ENCODE assay signal across 22 cellular contexts in the genomic region with DNA sequence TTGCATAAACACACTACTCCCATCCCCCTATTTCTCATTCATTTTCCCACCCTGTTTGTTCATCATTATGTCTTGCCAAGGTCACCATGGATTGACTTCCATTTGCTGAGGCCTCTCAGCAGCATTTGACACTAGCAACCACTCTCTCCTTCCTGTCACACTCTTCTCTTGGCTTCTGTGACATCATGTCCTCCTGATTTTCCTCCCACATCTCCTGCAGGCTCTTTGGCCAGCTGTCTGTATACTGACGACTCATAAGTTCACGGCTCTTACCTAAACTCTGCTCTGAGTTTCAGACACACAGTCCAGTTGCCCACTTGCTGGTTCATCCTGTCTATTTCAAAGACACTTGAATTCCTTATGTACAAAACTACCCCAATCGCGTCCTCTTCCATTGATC.
DNase-seq lines count a peak whose midpoint lies in the region; TF ChIP-seq lines count a peak whose summit lies in the region.
"Had no signal": no experiment of that assay in that cellular context is flagged by ENCODE, and none has a peak within 500 bp of the region (broad histone marks: within the 10 kb centered on the region; RNA-seq: fewer than 3 reads in every experiment).

No MANE protein-coding gene starts in this region.

- H3K4ac ChIP-seq in mesenchymal stem cell (ENCODE audit: low read depth in 1 of 2, low read length in 2 of 2): no peak overlapping the region

- no peak overlapping the region for H2AFZ ChIP-seq in mesenchymal stem cell (ENCODE audit: low read depth, low read length)

- no peaks in the 10 kb centered on the region; the same call in 1 of the 2 replicates for H3K9me3 ChIP-seq in MG63
- no peaks in the 10 kb centered on the region for H3K9me3 ChIP-seq in mesenchymal stem cell (ENCODE audit: control insufficient read depth, low read length)
- no peaks in the 10 kb centered on the region for H3K9me3 ChIP-seq in suprapubic skin
- H3K9me3 ChIP-seq: gastrocnemius medialis, mucosa of descending colon, stomach had no signal

- DNase-seq in AG20443 (ENCODE audit: low spot score) (peak; percentile 24), MG63 (peak; percentile 60), choroid plexus epithelial cell (ENCODE audit: low read depth) (peak; percentile 54), mesenchymal stem cell (peak; percentile 70), suprapubic skin (ENCODE audit: low spot score in 2 of 2) (no peak), NCI-H345 (lab: John Stamatoyannopoulos, UW) (no peak), iPS-NIHi11 (ENCODE audit: low spot score) (no peak)
- no peak for DNase-seq in activated CD8-positive, alpha-beta memory T cell treated with anti-CD3 and anti-CD28 coated beads, Interleukin-2, amount 50 U/mL, for 48 hours
- DNase-seq: activated CD4-positive, alpha-beta T cell treated with anti-CD3 and anti-CD28 coated beads for 1 hour; activated CD8-positive, alpha-beta memory T cell treated with anti-CD3 and anti-CD28 coated beads, Interleukin-2, amount 10 ng/mL, durations not matched to agents 7 days and 5 days; activated effector memory CD4-positive, alpha-beta T cell treated with anti-CD3 and anti-CD28 coated beads, Interleukin-2, amount 50 U/mL, for 16 hours; AML-193; amniotic stem cell; effector memory CD8-positive, alpha-beta T cell; gastrocnemius medialis; mucosa of descending colon; NCI-H1436; NCI-H2171 treated with DMSO at 0.1 percent for 48 hours; NCI-H82; stomach; T1000 had no signal

- TF ChIP-seq CTCF in choroid plexus epithelial cell (conservative IDR thresholded peaks at IDR 0.05; ENCODE audit: low read depth, low read length) (no peak), suprapubic skin (IDR thresholded peaks at IDR 0.05) (no peak)

- H2BK120ac ChIP-seq in mesenchymal stem cell (ENCODE audit: low read depth, low read length): no peak overlapping the region

- TF ChIP-seq EP300 in suprapubic skin (IDR thresholded peaks at IDR 0.05): no peak

- H3K4me1 ChIP-seq in mesenchymal stem cell (ENCODE audit: control insufficient read depth, insufficient read depth, low read depth, low read length): peaks cover 2% of the 10 kb centered on the region
- no peaks in the 10 kb centered on the region for H3K4me1 ChIP-seq in suprapubic skin
- H3K4me1 ChIP-seq: gastrocnemius medialis, stomach had no signal

- H3K9ac ChIP-seq in mesenchymal stem cell (ENCODE audit: low read length): no peak overlapping the region

- no peak overlapping the region for H3K18ac ChIP-seq in mesenchymal stem cell (ENCODE audit: low read depth in 1 of 2, low read length in 2 of 2)

- H4K91ac ChIP-seq in mesenchymal stem cell (ENCODE audit: low read length): no peak overlapping the region

- no peak overlapping the region for H4K8ac ChIP-seq in mesenchymal stem cell (ENCODE audit: low read length)

- no peak overlapping the region for H2BK5ac ChIP-seq in mesenchymal stem cell (ENCODE audit: low read depth, low read length, poor library complexity, severe bottlenecking)

- no peak overlapping the region for H3K27ac ChIP-seq in mesenchymal stem cell (ENCODE audit: low read length, poor library complexity, severe bottlenecking)
- no peak overlapping the region for H3K27ac ChIP-seq in suprapubic skin
- H3K27ac ChIP-seq: gastrocnemius medialis, stomach had no signal

- H3K14ac ChIP-seq in mesenchymal stem cell (ENCODE audit: low read length in 2 of 2): no peak overlapping the region

- no peaks in the 10 kb centered on the region for H3K36me3 ChIP-seq in MG63
- H3K36me3 ChIP-seq in mesenchymal stem cell (ENCODE audit: control insufficient read depth in 1 of 2, insufficient read depth in 2 of 2, low read depth in 1 of 2, low read length in 2 of 2): no peaks in the 10 kb centered on the region
- H3K36me3 ChIP-seq in suprapubic skin: no peaks in the 10 kb centered on the region
- H3K36me3 ChIP-seq: gastrocnemius medialis, stomach had no signal

- WGBS in mesenchymal stem cell: 75% methylated on average over 4 of the region's 4 CpGs
- WGBS in suprapubic skin: 88% methylated on average over 4 of the region's 4 CpGs

- H3K27me3 ChIP-seq in MG63 (no peaks in the 10 kb centered on the region), mesenchymal stem cell (ENCODE audit: control insufficient read depth in 1 of 2, insufficient read depth in 1 of 2, low read length in 2 of 2) (peaks cover 0 to 7% of the 10 kb centered on the region in 2 experiments), suprapubic skin (no peaks in the 10 kb centered on the region)
- H3K27me3 ChIP-seq: gastrocnemius medialis, stomach had no signal

- H2BK12ac ChIP-seq in mesenchymal stem cell (ENCODE audit: low read length in 2 of 2): no peak overlapping the region

- H2AK5ac ChIP-seq in mesenchymal stem cell (ENCODE audit: low read length, severe bottlenecking): no peak overlapping the region

- no peak for TF ChIP-seq POLR2A in suprapubic skin (IDR thresholded peaks at IDR 0.05)

- no peak overlapping the region for H3K23ac ChIP-seq in mesenchymal stem cell (ENCODE audit: low read length in 2 of 2)

- no peak overlapping the region for H3K4me2 ChIP-seq in mesenchymal stem cell (ENCODE audit: low read length, poor library complexity, severe bottlenecking)

- no peak overlapping the region for H2BK15ac ChIP-seq in mesenchymal stem cell (ENCODE audit: low read depth, poor library complexity, severe bottlenecking)

- H3K79me1 ChIP-seq in mesenchymal stem cell (replicated peaks; ENCODE audit: low read length, poor library complexity, severe bottlenecking): no peaks in the 10 kb centered on the region

- H3K4me3 ChIP-seq in MG63 (no peak overlapping the region), choroid plexus epithelial cell (ENCODE audit: low read depth, low read length) (no peak overlapping the region), mesenchymal stem cell (ENCODE audit: insufficient read depth in 1 of 2, low read depth in 1 of 2, low read length in 2 of 2) (no peak overlapping the region), suprapubic skin (no peak overlapping the region)
- H3K4me3 ChIP-seq: gastrocnemius medialis, GM12878, mucosa of descending colon, stomach had no signal

Comparison
In these comparisons a context has a peak if more than half of its experiments do, and no peak if none do; other contexts are left out.
1. DNase-seq: peak in AG20443 (single experiment), MG63 (single experiment), choroid plexus epithelial cell (single experiment) and mesenchymal stem cell (single experiment); none in activated CD8-positive, alpha-beta memory T cell treated with anti-CD3 and anti-CD28 coated beads, Interleukin-2, amount 50 U/mL, for 48 hours (single experiment), suprapubic skin (0 of 2), NCI-H345 (single experiment) and iPS-NIHi11 (single experiment).